In genomic region chr2:239184968-239185903, GRCh38 we compare ENCODE assay signal across 25 cellular contexts.
DNase-seq lines count a peak whose midpoint lies in the region; ATAC-seq and TF ChIP-seq lines count a peak whose summit lies in the region.
"Had no signal": no experiment of that assay in that cellular context is flagged by ENCODE, and none has a peak within 500 bp of the region (broad histone marks: within the 10 kb centered on the region; RNA-seq: fewer than 3 reads in every experiment).

No MANE protein-coding gene starts in this region.

- no peak overlapping the region for H3K23ac ChIP-seq in trophoblast cell (ENCODE audit: low read length)

- TF ChIP-seq CTCF in type B pancreatic cell (conservative IDR thresholded peaks at IDR 0.05) (no peak), progenitor cell of endocrine pancreas (IDR thresholded peaks at IDR 0.05; ENCODE audit: unreplicated experiment) (no peak)

- H3K79me2 ChIP-seq in trophoblast cell (ENCODE audit: control insufficient read depth, insufficient read depth, low read length, poor library complexity) = no peaks in the 10 kb centered on the region

- intact Hi-C loops in cardiac septum (cut with DNase I) (no loop called here), Right ventricle myocardium inferior (cut with DNase I) (no loop called here)

- H2AK5ac ChIP-seq in trophoblast cell (ENCODE audit: low read length) = no peak overlapping the region

- H3K18ac ChIP-seq in trophoblast cell (ENCODE audit: low read length) = no peak overlapping the region

- no peak overlapping the region for H3K14ac ChIP-seq in trophoblast cell (ENCODE audit: low read length)

- H3K4me3 Mint-ChIP-seq in T-helper 17 cell (no peak overlapping the region), type B pancreatic cell (no peak overlapping the region), progenitor cell of endocrine pancreas (ENCODE audit: low read depth) (no peak overlapping the region)
- H3K4me3 Mint-ChIP-seq: CD4-positive, CD25-positive, alpha-beta regulatory T cell; neural progenitor cell had no signal

- H3K9me3 Mint-ChIP-seq in type B pancreatic cell = no peaks in the 10 kb centered on the region
- H3K9me3 Mint-ChIP-seq in progenitor cell of endocrine pancreas (ENCODE audit: low read depth) = no peaks in the 10 kb centered on the region
- H3K9me3 Mint-ChIP-seq: CD4-positive, CD25-positive, alpha-beta regulatory T cell; neural progenitor cell had no signal

- no peak overlapping the region for H3K9ac ChIP-seq in trophoblast cell (ENCODE audit: low read length)
- H3K9ac ChIP-seq: neural progenitor cell had no signal

- H3K4me2 ChIP-seq in trophoblast cell (ENCODE audit: low read length) = no peak overlapping the region
- H3K4me2 ChIP-seq: neural progenitor cell had no signal

- H3K79me1 ChIP-seq in trophoblast cell (ENCODE audit: low read length) = no peaks in the 10 kb centered on the region

- peaks cover 9 to 10% of the 10 kb centered on the region in 2 experiments for H3K36me3 ChIP-seq in trophoblast cell (ENCODE audit: control insufficient read depth in 1 of 2, insufficient read depth in 2 of 2, low read length in 2 of 2)
- H3K36me3 ChIP-seq: cardiac muscle cell had no signal

- H4K91ac ChIP-seq in trophoblast cell (ENCODE audit: low read depth, low read length) = no peak overlapping the region

- H3K4me1 ChIP-seq in trophoblast cell (ENCODE audit: control insufficient read depth in 1 of 2, insufficient read depth in 2 of 2, low read length in 2 of 2) = no peaks in the 10 kb centered on the region
- H3K4me1 ChIP-seq: psoas muscle, testis had no signal

- H3K4me1 Mint-ChIP-seq in T-helper 17 cell (peaks cover 5% of the 10 kb centered on the region), type B pancreatic cell (ENCODE audit: unreplicated experiment) (peaks cover 25% of the 10 kb centered on the region), progenitor cell of endocrine pancreas (ENCODE audit: low read depth) (peaks cover 14% of the 10 kb centered on the region)
- H3K4me1 Mint-ChIP-seq: CD4-positive, CD25-positive, alpha-beta regulatory T cell had no signal

- DNase-seq in cardiac septum (ENCODE audit: low spot score) (peak; percentile 68), Right ventricle myocardium inferior (ENCODE audit: missing footprints) (no peak), T-helper 17 cell (peak in 1 of 3 donors; percentile 4), left lobe of liver (ENCODE audit: low spot score) (peak; percentile 36), type B pancreatic cell (ENCODE audit: extremely low spot score, unreplicated experiment) (peak; percentile 65), GM19238 (ENCODE audit: insufficient read length, low spot score) (no peak), progenitor cell of endocrine pancreas (ENCODE audit: low spot score, unreplicated experiment) (no peak), trophoblast cell (no peak)
- DNase-seq: activated CD4-positive, alpha-beta T cell treated with anti-CD3 and anti-CD28 coated beads for 48 hours; activated gamma-delta T cell treated with Interleukin-2 at 50 U/mL for 16 hours; anterior cingulate cortex; CD4-positive, CD25-positive, alpha-beta regulatory T cell; dermis blood vessel endothelial cell; IMR-90; NCI-H1105 treated with DMSO at 0.1 percent for 48 hours; NCI-H2029; NCI-H2227 treated with DMSO at 0.1 percent for 48 hours; psoas muscle; RPMI8226; small intestine; stimulated activated CD4-positive, alpha-beta T cell treated with anti-CD3 and anti-CD28 coated beads, Interleukin-1b, Interleukin-23, amount 100 ng/mL, for 48 hours; testis had no signal

- no peak overlapping the region for H2BK5ac ChIP-seq in trophoblast cell (ENCODE audit: low read depth, low read length, poor library complexity)

- no peak overlapping the region for H2BK120ac ChIP-seq in trophoblast cell (ENCODE audit: insufficient read depth, low read length, poor library complexity)

- no peak overlapping the region for H3K4me3 ChIP-seq in trophoblast cell (ENCODE audit: low read depth, low read length)
- H3K4me3 ChIP-seq: cardiac muscle cell, neural progenitor cell, psoas muscle, SK-N-MC, testis had no signal

- whole genome bisulfite sequencing in trophoblast cell (ENCODE audit: extremely low coverage, insufficient coverage, insufficient read length) = no CpG with 5 or more reads among the region's 14 CpGs

- no peaks in the 10 kb centered on the region for H3K27me3 ChIP-seq in trophoblast cell (ENCODE audit: insufficient read depth, low read length)
- H3K27me3 ChIP-seq: cardiac muscle cell, neural progenitor cell, testis had no signal

- H3K36me3 Mint-ChIP-seq in T-helper 17 cell (ENCODE audit: low read depth) (peaks cover 6% of the 10 kb centered on the region), type B pancreatic cell (no peaks in the 10 kb centered on the region), progenitor cell of endocrine pancreas (ENCODE audit: insufficient read depth) (peaks cover 14% of the 10 kb centered on the region)

- H4K12ac ChIP-seq in trophoblast cell (ENCODE audit: low read depth, low read length) = no peak overlapping the region

- no peaks in the 10 kb centered on the region for H3K9me3 ChIP-seq in T-helper 17 cell (ENCODE audit: control insufficient read depth, low read length, poor library complexity, severe bottlenecking)
- H3K9me3 ChIP-seq in trophoblast cell (ENCODE audit: insufficient read depth, low read depth, low read length) = peaks cover 9% of the 10 kb centered on the region
- H3K9me3 ChIP-seq: testis had no signal

- H3K27ac Mint-ChIP-seq in T-helper 17 cell (peak overlapping the region; percentile 59), type B pancreatic cell (no peak overlapping the region), progenitor cell of endocrine pancreas (no peak overlapping the region)
- H3K27ac Mint-ChIP-seq: neural progenitor cell had no signal

- ATAC-seq in Right ventricle myocardium inferior (no peak), T-helper 17 cell (no peak), left lobe of liver (no peak)

- no peak overlapping the region for H3K27ac ChIP-seq in trophoblast cell (ENCODE audit: low read depth, low read length)
- H3K27ac ChIP-seq: cardiac muscle cell, neural progenitor cell, psoas muscle, SK-N-MC, testis had no signal

- H2BK12ac ChIP-seq in trophoblast cell (ENCODE audit: low read length) = no peak overlapping the region

- H3K27me3 Mint-ChIP-seq in T-helper 17 cell (no peaks in the 10 kb centered on the region), type B pancreatic cell (no peaks in the 10 kb centered on the region), progenitor cell of endocrine pancreas (no peaks in the 10 kb centered on the region)
- H3K27me3 Mint-ChIP-seq: CD4-positive, CD25-positive, alpha-beta regulatory T cell had no signal

- no peak overlapping the region for H4K8ac ChIP-seq in trophoblast cell (ENCODE audit: low read depth, low read length)

- H3K4ac ChIP-seq in trophoblast cell (ENCODE audit: low read depth, low read length) = no peak overlapping the region

- no peak overlapping the region for H2AFZ ChIP-seq in trophoblast cell (ENCODE audit: insufficient read depth, low read length, poor library complexity)
- H2AFZ ChIP-seq: neural progenitor cell had no signal

Comparison
In these comparisons a context has a peak if more than half of its experiments do, and no peak if none do; other contexts are left out.
1. DNase-seq: peak in cardiac septum (single experiment), left lobe of liver (single experiment) and type B pancreatic cell (single experiment); none in Right ventricle myocardium inferior (single experiment), GM19238 (single experiment), progenitor cell of endocrine pancreas (single experiment) and trophoblast cell (0 of 2).